25 cellular contexts compared by ENCODE assay signal in genomic region chr2:6639870-6640639, GRCh38.
DNase-seq lines count a peak whose midpoint lies in the region; ATAC-seq and TF ChIP-seq lines count a peak whose summit lies in the region.
"Had no signal": no experiment of that assay in that cellular context is flagged by ENCODE, and none has a peak within 500 bp of the region (broad histone marks: within the 10 kb centered on the region; RNA-seq: fewer than 3 reads in every experiment).

No MANE protein-coding gene starts in this region.

- no peak overlapping the region for H4K91ac ChIP-seq in mesenchymal stem cell (ENCODE audit: low read length)

- no peak overlapping the region for H2BK15ac ChIP-seq in mesenchymal stem cell (ENCODE audit: low read depth, poor library complexity, severe bottlenecking)

- H2AFZ ChIP-seq in mesenchymal stem cell (ENCODE audit: low read depth, low read length), result no peak overlapping the region

- H3K4me3 Mint-ChIP-seq in nephron progenitor cell, result peak overlapping the region; percentile 72
- no peak overlapping the region for H3K4me3 Mint-ChIP-seq in activated T-helper 2 cell treated with anti-CD3 and anti-CD28 coated beads, Interferon-gamma antibody, Interleukin-2, Interleukin-4, amounts not matched to agents 10 μg/mL and 5 μg/mL and 100 μg/mL, durations not matched to agents 14 hours and 24 hours and 36 hours (ENCODE audit: low read depth)
- no peak overlapping the region for H3K4me3 Mint-ChIP-seq in activated CD8-positive, alpha-beta memory T cell treated with anti-CD3 and anti-CD28 coated beads, Interleukin-2, amount 10 ng/mL, durations not matched to agents 7 days and 5 days
- H3K4me3 Mint-ChIP-seq: activated naive CD4-positive, alpha-beta T cell treated with anti-CD3 and anti-CD28 coated beads for 36 hours; IgD-negative memory B cell; naive thymus-derived CD8-positive, alpha-beta T cell had no signal

- H2BK120ac ChIP-seq in mesenchymal stem cell (ENCODE audit: low read depth, low read length), result no peak overlapping the region

- H3K4me1 ChIP-seq in ES-I3 (ENCODE audit: insufficient read depth, low read length), result peaks cover 20% of the 10 kb centered on the region
- no peaks in the 10 kb centered on the region for H3K4me1 ChIP-seq in esophagus muscularis mucosa
- H3K4me1 ChIP-seq in mesenchymal stem cell (ENCODE audit: control insufficient read depth, insufficient read depth, low read depth, low read length), result no peaks in the 10 kb centered on the region

- no peak for TF ChIP-seq EP300 in esophagus muscularis mucosa (IDR thresholded peaks at IDR 0.05)

- TF ChIP-seq CTCF in esophagus muscularis mucosa (IDR thresholded peaks at IDR 0.05) (no peak), nephron progenitor cell (IDR thresholded peaks at IDR 0.05) (no peak)

- H3K27me3 ChIP-seq in esophagus muscularis mucosa (no peaks in the 10 kb centered on the region), mesenchymal stem cell (ENCODE audit: control insufficient read depth in 1 of 2, insufficient read depth in 1 of 2, low read length in 2 of 2) (no peaks in the 10 kb centered on the region)
- H3K27me3 ChIP-seq: BLaER1, SJCRH30 had no signal

- H3K4me2 ChIP-seq in mesenchymal stem cell (ENCODE audit: low read length, poor library complexity, severe bottlenecking), result no peak overlapping the region
- H3K4me2 ChIP-seq: BLaER1 had no signal

- peaks cover 4% of the 10 kb centered on the region for H3K9me3 Mint-ChIP-seq in nephron progenitor cell
- H3K9me3 Mint-ChIP-seq in activated T-helper 2 cell treated with anti-CD3 and anti-CD28 coated beads, Interferon-gamma antibody, Interleukin-2, Interleukin-4, amounts not matched to agents 10 μg/mL and 5 μg/mL and 100 μg/mL, durations not matched to agents 14 hours and 24 hours and 36 hours, result no peaks in the 10 kb centered on the region
- H3K9me3 Mint-ChIP-seq in activated CD8-positive, alpha-beta memory T cell treated with anti-CD3 and anti-CD28 coated beads, Interleukin-2, amount 10 ng/mL, durations not matched to agents 7 days and 5 days (ENCODE audit: low read depth), result no peaks in the 10 kb centered on the region
- H3K9me3 Mint-ChIP-seq: activated naive CD4-positive, alpha-beta T cell treated with anti-CD3 and anti-CD28 coated beads for 36 hours; IgD-negative memory B cell; naive thymus-derived CD8-positive, alpha-beta T cell had no signal

- no peak overlapping the region for H2BK5ac ChIP-seq in mesenchymal stem cell (ENCODE audit: low read depth, low read length, poor library complexity, severe bottlenecking)

- peak overlapping the region; percentile 8 for H3K9ac ChIP-seq in ES-I3 (ENCODE audit: low read depth, low read length)
- no peak overlapping the region for H3K9ac ChIP-seq in mesenchymal stem cell (ENCODE audit: low read length)
- H3K9ac ChIP-seq: BLaER1 had no signal

- no peak overlapping the region for H3K18ac ChIP-seq in mesenchymal stem cell (ENCODE audit: low read depth in 1 of 2, low read length in 2 of 2)

- H2BK12ac ChIP-seq in mesenchymal stem cell (ENCODE audit: low read length in 2 of 2), result no peak overlapping the region

- peaks cover 5% of the 10 kb centered on the region for H3K27me3 Mint-ChIP-seq in nephron progenitor cell (ENCODE audit: low read depth, poor library complexity)
- H3K27me3 Mint-ChIP-seq in activated T-helper 2 cell treated with anti-CD3 and anti-CD28 coated beads, Interferon-gamma antibody, Interleukin-2, Interleukin-4, amounts not matched to agents 10 μg/mL and 5 μg/mL and 100 μg/mL, durations not matched to agents 14 hours and 24 hours and 36 hours (ENCODE audit: low read depth), result peaks cover 2% of the 10 kb centered on the region
- H3K27me3 Mint-ChIP-seq in activated CD8-positive, alpha-beta memory T cell treated with anti-CD3 and anti-CD28 coated beads, Interleukin-2, amount 10 ng/mL, durations not matched to agents 7 days and 5 days, result no peaks in the 10 kb centered on the region

- peaks cover 26% of the 10 kb centered on the region for H3K4me1 Mint-ChIP-seq in nephron progenitor cell
- H3K4me1 Mint-ChIP-seq in activated T-helper 2 cell treated with anti-CD3 and anti-CD28 coated beads, Interferon-gamma antibody, Interleukin-2, Interleukin-4, amounts not matched to agents 10 μg/mL and 5 μg/mL and 100 μg/mL, durations not matched to agents 14 hours and 24 hours and 36 hours (ENCODE audit: low read depth), result no peaks in the 10 kb centered on the region
- no peaks in the 10 kb centered on the region for H3K4me1 Mint-ChIP-seq in activated CD8-positive, alpha-beta memory T cell treated with anti-CD3 and anti-CD28 coated beads, Interleukin-2, amount 10 ng/mL, durations not matched to agents 7 days and 5 days
- H3K4me1 Mint-ChIP-seq: IgD-negative memory B cell had no signal

- no peak overlapping the region for H2AK5ac ChIP-seq in mesenchymal stem cell (ENCODE audit: low read length, severe bottlenecking)

- H3K36me3 Mint-ChIP-seq in nephron progenitor cell (ENCODE audit: low read depth), result no peaks in the 10 kb centered on the region
- no peaks in the 10 kb centered on the region for H3K36me3 Mint-ChIP-seq in activated T-helper 2 cell treated with anti-CD3 and anti-CD28 coated beads, Interferon-gamma antibody, Interleukin-2, Interleukin-4, amounts not matched to agents 10 μg/mL and 5 μg/mL and 100 μg/mL, durations not matched to agents 14 hours and 24 hours and 36 hours (ENCODE audit: low read depth)
- no peaks in the 10 kb centered on the region for H3K36me3 Mint-ChIP-seq in activated CD8-positive, alpha-beta memory T cell treated with anti-CD3 and anti-CD28 coated beads, Interleukin-2, amount 10 ng/mL, durations not matched to agents 7 days and 5 days
- H3K36me3 Mint-ChIP-seq: IgD-negative memory B cell; naive thymus-derived CD8-positive, alpha-beta T cell had no signal

- H3K4ac ChIP-seq in mesenchymal stem cell (ENCODE audit: low read depth in 1 of 2, low read length in 2 of 2), result no peak overlapping the region

- peak overlapping the region; percentile 98 for H3K27ac Mint-ChIP-seq in nephron progenitor cell
- no peak overlapping the region for H3K27ac Mint-ChIP-seq in activated T-helper 2 cell treated with anti-CD3 and anti-CD28 coated beads, Interferon-gamma antibody, Interleukin-2, Interleukin-4, amounts not matched to agents 10 μg/mL and 5 μg/mL and 100 μg/mL, durations not matched to agents 14 hours and 24 hours and 36 hours
- H3K27ac Mint-ChIP-seq in activated CD8-positive, alpha-beta memory T cell treated with anti-CD3 and anti-CD28 coated beads, Interleukin-2, amount 10 ng/mL, durations not matched to agents 7 days and 5 days, result no peak overlapping the region
- H3K27ac Mint-ChIP-seq: activated naive CD4-positive, alpha-beta T cell treated with anti-CD3 and anti-CD28 coated beads for 36 hours; IgD-negative memory B cell; naive thymus-derived CD8-positive, alpha-beta T cell had no signal

- no peak for TF ChIP-seq POLR2A in esophagus muscularis mucosa (IDR thresholded peaks at IDR 0.05; ENCODE audit: low read depth)

- H3K36me3 ChIP-seq in ES-I3 (ENCODE audit: insufficient read depth, low read length) (no peaks in the 10 kb centered on the region), esophagus muscularis mucosa (no peaks in the 10 kb centered on the region), mesenchymal stem cell (ENCODE audit: control insufficient read depth in 1 of 2, insufficient read depth in 2 of 2, low read depth in 1 of 2, low read length in 2 of 2) (no peaks in the 10 kb centered on the region)
- H3K36me3 ChIP-seq: BLaER1, SJCRH30 had no signal

- CTCF ChIA-PET in activated CD8-positive, alpha-beta memory T cell treated with anti-CD3 and anti-CD28 coated beads, Interleukin-2, amount 10 ng/mL, durations not matched to agents 7 days and 5 days (lab: Charles Lee), result no interaction called here

- H3K14ac ChIP-seq in mesenchymal stem cell (ENCODE audit: low read length in 2 of 2), result no peak overlapping the region

- no peak overlapping the region for H4K8ac ChIP-seq in mesenchymal stem cell (ENCODE audit: low read length)

- no peak for ATAC-seq in activated CD8-positive, alpha-beta memory T cell treated with anti-CD3 and anti-CD28 coated beads, Interleukin-2, amount 10 ng/mL, durations not matched to agents 7 days and 5 days
- ATAC-seq: naive thymus-derived CD8-positive, alpha-beta T cell had no signal

- 58% methylated on average over 4 of the region's 4 CpGs for WGBS in esophagus muscularis mucosa
- 6% methylated on average over 2 of the region's 4 CpGs for WGBS in mesenchymal stem cell

- no peak overlapping the region for H3K23ac ChIP-seq in mesenchymal stem cell (ENCODE audit: low read length in 2 of 2)

- H3K9me3 ChIP-seq in ES-I3 (ENCODE audit: control insufficient read depth, insufficient read depth, low read length), result no peaks in the 10 kb centered on the region
- H3K9me3 ChIP-seq in esophagus muscularis mucosa, result no peaks in the 10 kb centered on the region
- H3K9me3 ChIP-seq in mesenchymal stem cell (ENCODE audit: control insufficient read depth, low read length), result no peaks in the 10 kb centered on the region
- H3K9me3 ChIP-seq: BLaER1 had no signal

- H3K27ac ChIP-seq in esophagus muscularis mucosa (replicated peaks in 1 of 4) (no peak overlapping the region), mesenchymal stem cell (ENCODE audit: low read length, poor library complexity, severe bottlenecking) (no peak overlapping the region)
- H3K27ac ChIP-seq: BLaER1, SJCRH30, VCaP had no signal

- H3K4me3 ChIP-seq in esophagus muscularis mucosa (no peak overlapping the region), mesenchymal stem cell (ENCODE audit: insufficient read depth in 1 of 2, low read depth in 1 of 2, low read length in 2 of 2) (no peak overlapping the region)
- H3K4me3 ChIP-seq: BLaER1, SJCRH30 had no signal

- intact Hi-C loops in esophagus muscularis mucosa (cut with DNase I), result no loop called here
- intact Hi-C loops in activated T-helper 2 cell treated with anti-CD3 and anti-CD28 coated beads, Interferon-gamma antibody, Interleukin-2, Interleukin-4, amounts not matched to agents 10 μg/mL and 5 μg/mL and 100 μg/mL, durations not matched to agents 14 hours and 24 hours and 36 hours (cut with micrococcal nuclease), result no loop called here

- no peaks in the 10 kb centered on the region for H3K79me1 ChIP-seq in mesenchymal stem cell (replicated peaks; ENCODE audit: low read length, poor library complexity, severe bottlenecking)

- DNase-seq in NCI-H524 (lab: John Stamatoyannopoulos, UW) (peak; percentile 53 to 72), esophagus muscularis mucosa (ENCODE audit: extremely low spot score) (peak; percentile 62), nephron progenitor cell (peak; percentile 58), NCI-H128 (lab: John Stamatoyannopoulos, UW; ENCODE audit: unreplicated experiment) (no peak), mesenchymal stem cell (no peak)
- DNase-seq in activated T-helper 2 cell treated with anti-CD3 and anti-CD28 coated beads, Interferon-gamma antibody, Interleukin-2, Interleukin-4, amounts not matched to agents 10 μg/mL and 5 μg/mL and 100 μg/mL, durations not matched to agents 14 hours and 24 hours and 36 hours (ENCODE audit: low spot score), result no peak
- no peak for DNase-seq in activated CD8-positive, alpha-beta memory T cell treated with anti-CD3 and anti-CD28 coated beads, Interleukin-2, amount 10 ng/mL, durations not matched to agents 7 days and 5 days
- DNase-seq: activated CD4-positive, alpha-beta T cell treated with anti-CD3 and anti-CD28 coated beads, Interleukin-2, amount 50 U/mL, for 48 hours; activated naive CD4-positive, alpha-beta T cell treated with anti-CD3 and anti-CD28 coated beads for 36 hours; activated T-cell treated with anti-CD3 and anti-CD28 coated beads, Interleukin-2, amount 50 U/mL, for 1 hour; aorta; effector memory CD4-positive, alpha-beta T cell; HCEC 1CT; kidney; mammary epithelial cell; naive thymus-derived CD8-positive, alpha-beta T cell; NCI-H187 treated with DMSO at 0.1 percent for 48 hours; NCI-H510A; stimulated activated CD4-positive, alpha-beta T cell treated with anti-CD3 and anti-CD28 coated beads, Interleukin-4, amount 100 ng/mL, for 4 hours; T-helper 2 cell had no signal

Comparison
In these comparisons a context has a peak if more than half of its experiments do, and no peak if none do; other contexts are left out.
1. DNase-seq: peak in NCI-H524 (2 of 2), esophagus muscularis mucosa (single experiment) and nephron progenitor cell (single experiment); none in NCI-H128 (single experiment), activated T-helper 2 cell treated with anti-CD3 and anti-CD28 coated beads, Interferon-gamma antibody, Interleukin-2, Interleukin-4, amounts not matched to agents 10 μg/mL and 5 μg/mL and 100 μg/mL, durations not matched to agents 14 hours and 24 hours and 36 hours (single experiment), mesenchymal stem cell (single experiment) and activated CD8-positive, alpha-beta memory T cell treated with anti-CD3 and anti-CD28 coated beads, Interleukin-2, amount 10 ng/mL, durations not matched to agents 7 days and 5 days (single experiment).